In genomic region chr5:168126606-168127005, GRCh38 we compare ENCODE assay signal across 8 cellular contexts.
"Had no signal": no experiment of that assay in that cellular context is flagged by ENCODE, and none has a peak within 500 bp of the region (broad histone marks: within the 10 kb centered on the region; RNA-seq: fewer than 3 reads in every experiment).

No MANE protein-coding gene starts in this region.

- DNase-seq: IMR-90, KBM-7, KG1 had no signal

- ATAC-seq: HepG2, K562 had no signal

- H3K27me3 Mint-ChIP-seq: IgD-negative memory B cell had no signal

- H3K36me3 Mint-ChIP-seq: IgD-negative memory B cell had no signal

- FAIRE-seq: HepG2, HTR-8/SVneo, K562 had no signal

- H3K4me1 Mint-ChIP-seq: IgD-negative memory B cell had no signal

- H3K4me3 Mint-ChIP-seq: IgD-negative memory B cell had no signal

- H3K27ac Mint-ChIP-seq: IgD-negative memory B cell had no signal

- H3K4me3 ChIP-seq: K562 had no signal

- H3K27ac ChIP-seq: HL-60 had no signal
